28 cellular contexts compared by ENCODE assay signal in genomic region chr9:12722131-12722530, GRCh38. TPM values are rescaled to one million over a fixed set of nuclear protein-coding genes. Genes with fewer than 3 reads are reported as not detected.
DNase-seq lines count a peak whose midpoint lies in the region; ATAC-seq, FAIRE-seq and TF ChIP-seq lines count a peak whose summit lies in the region.
"Had no signal": no experiment of that assay in that cellular context is flagged by ENCODE, and none has a peak within 500 bp of the region (broad histone marks: within the 10 kb centered on the region; RNA-seq: fewer than 3 reads in every experiment).

No MANE protein-coding gene starts in this region.

- no peak overlapping the region for H3K9ac ChIP-seq in GM23248

- DNase-seq in AG09309 (ENCODE audit: low read depth), result peak; percentile 27
- peak; percentile 87 for DNase-seq in GM23248
- DNase-seq in fibroblast of villous mesenchyme (ENCODE audit: low read depth), result peak; percentile 32
- no peak for DNase-seq in progenitor cell of endocrine pancreas (ENCODE audit: low spot score, unreplicated experiment)
- DNase-seq in type B pancreatic cell (ENCODE audit: extremely low spot score, unreplicated experiment), result no peak
- no peak for DNase-seq in COR-L47 (lab: John Stamatoyannopoulos, UW)
- DNase-seq: activated CD4-positive, alpha-beta T cell treated with anti-CD3 and anti-CD28 coated beads, Interleukin-2, amount 10 ng/mL, durations not matched to agents 24 days and 14 days; activated naive CD4-positive, alpha-beta T cell treated with anti-CD3 and anti-CD28 coated beads, Interleukin-2, amount 10 ng/mL, durations not matched to agents 7 days and 5 days; GDM1; heart right ventricle; HFFc6; left colon; midbrain; naive thymus-derived CD8-positive, alpha-beta T cell; NCI-H1105; NCI-H2081; NCI-H524 treated with DMSO at 0.1 percent for 48 hours; occipital lobe; stimulated activated CD4-positive, alpha-beta T cell treated with anti-CD3 and anti-CD28 coated beads, Interleukin-4, amount 100 ng/mL, for 24 hours; stimulated activated naive CD4-positive, alpha-beta T cell; T-helper 2 cell had no signal

- peaks cover 5% of the 10 kb centered on the region for H3K4me1 Mint-ChIP-seq in progenitor cell of endocrine pancreas (ENCODE audit: low read depth)
- H3K4me1 Mint-ChIP-seq in type B pancreatic cell (ENCODE audit: unreplicated experiment), result peaks cover 6% of the 10 kb centered on the region
- H3K4me1 Mint-ChIP-seq: activated CD4-positive, alpha-beta T cell treated with anti-CD3 and anti-CD28 coated beads, Interleukin-2, amount 10 ng/mL, durations not matched to agents 24 days and 14 days; activated naive CD4-positive, alpha-beta T cell treated with anti-CD3 and anti-CD28 coated beads, Interleukin-2, amount 10 ng/mL, durations not matched to agents 7 days and 5 days; CD14-positive monocyte; naive thymus-derived CD8-positive, alpha-beta T cell had no signal

- H3K4me3 Mint-ChIP-seq in progenitor cell of endocrine pancreas (ENCODE audit: low read depth), result no peak overlapping the region
- H3K4me3 Mint-ChIP-seq in type B pancreatic cell, result no peak overlapping the region
- H3K4me3 Mint-ChIP-seq: activated CD4-positive, alpha-beta T cell treated with anti-CD3 and anti-CD28 coated beads, Interleukin-2, amount 10 ng/mL, durations not matched to agents 24 days and 14 days; activated naive CD4-positive, alpha-beta T cell treated with anti-CD3 and anti-CD28 coated beads, Interleukin-2, amount 10 ng/mL, durations not matched to agents 7 days and 5 days; CD14-positive monocyte; HFFc6; naive thymus-derived CD8-positive, alpha-beta T cell had no signal

- WGBS in GM23248 (ENCODE audit: low coverage in 1 of 2, low lambda C conversion rate in 2 of 2, missing lambda C conversion rate in 2 of 2), 2 experiments, result 34 to 50% methylated on average over 2 of the region's 2 CpGs

- H3K79me2 ChIP-seq in GM23248 (ENCODE audit: insufficient read depth), result no peaks in the 10 kb centered on the region

- no peak overlapping the region for H3K27ac Mint-ChIP-seq in progenitor cell of endocrine pancreas
- no peak overlapping the region for H3K27ac Mint-ChIP-seq in type B pancreatic cell
- H3K27ac Mint-ChIP-seq: activated CD4-positive, alpha-beta T cell treated with anti-CD3 and anti-CD28 coated beads, Interleukin-2, amount 10 ng/mL, durations not matched to agents 24 days and 14 days; activated naive CD4-positive, alpha-beta T cell treated with anti-CD3 and anti-CD28 coated beads, Interleukin-2, amount 10 ng/mL, durations not matched to agents 7 days and 5 days; CD14-positive monocyte; HFFc6; naive thymus-derived CD8-positive, alpha-beta T cell had no signal

- in situ Hi-C loops in GM23248 (cut with MboI), result loop anchor here (5.0 to 10.0 kb wide), 2 partner anchors 163 to 365 kb away; no protein-coding TSS in a partner anchor

- H3K9me3 Mint-ChIP-seq in progenitor cell of endocrine pancreas (ENCODE audit: low read depth) (no peaks in the 10 kb centered on the region), type B pancreatic cell (no peaks in the 10 kb centered on the region)
- H3K9me3 Mint-ChIP-seq: activated CD4-positive, alpha-beta T cell treated with anti-CD3 and anti-CD28 coated beads, Interleukin-2, amount 10 ng/mL, durations not matched to agents 24 days and 14 days; HFFc6 had no signal

- ATAC-seq in GM21367 (IDR thresholded peaks at IDR 0.05; ENCODE audit: unreplicated experiment), result no peak
- ATAC-seq: heart right ventricle; left colon; naive thymus-derived CD8-positive, alpha-beta T cell; SK-N-SH treated with all-trans-retinoic acid at 6 μM for 48 hours had no signal

- H3K4me3 ChIP-seq in AG09309 (ENCODE audit: control insufficient read depth, low read depth, low read length) (no peak overlapping the region), GM23248 (no peak overlapping the region), fibroblast of villous mesenchyme (ENCODE audit: low read depth, low read length) (no peak overlapping the region)
- H3K4me3 ChIP-seq: cardiac muscle cell, heart right ventricle had no signal

- no peaks in the 10 kb centered on the region for H3K9me3 ChIP-seq in GM23248 (ENCODE audit: low read depth)
- H3K9me3 ChIP-seq: heart right ventricle had no signal

- TF ChIP-seq CTCF in AG09309 (IDR thresholded peaks at IDR 0.05; ENCODE audit: control insufficient read depth, insufficient read depth, low read depth, low read length, missing control alignments) (no peak), fibroblast of villous mesenchyme (IDR thresholded peaks at IDR 0.05; ENCODE audit: insufficient read depth, low read depth, low read length) (no peak), progenitor cell of endocrine pancreas (IDR thresholded peaks at IDR 0.05; ENCODE audit: unreplicated experiment) (no peak), type B pancreatic cell (conservative IDR thresholded peaks at IDR 0.05) (no peak)

- H3K36me3 Mint-ChIP-seq in progenitor cell of endocrine pancreas (ENCODE audit: insufficient read depth) (no peaks in the 10 kb centered on the region), type B pancreatic cell (no peaks in the 10 kb centered on the region)
- H3K36me3 Mint-ChIP-seq: activated naive CD4-positive, alpha-beta T cell treated with anti-CD3 and anti-CD28 coated beads, Interleukin-2, amount 10 ng/mL, durations not matched to agents 7 days and 5 days; CD14-positive monocyte; naive thymus-derived CD8-positive, alpha-beta T cell had no signal

- H3K27ac ChIP-seq in GM23248, result no peak overlapping the region
- H3K27ac ChIP-seq: cardiac muscle cell, heart right ventricle, RWPE1, VCaP had no signal

- no peak overlapping the region; the same call in 1 of the 2 replicates for H2AFZ ChIP-seq in GM23248

- H3K4me1 ChIP-seq in GM23248 (ENCODE audit: insufficient read depth), result 0 out of 2 replicates have a peak, but pooled peaks cover 5% of the 10 kb centered on the region
- H3K4me1 ChIP-seq: heart right ventricle had no signal

- no peaks in the 10 kb centered on the region for H3K27me3 ChIP-seq in GM23248 (replicated peaks; ENCODE audit: insufficient read depth)
- H3K27me3 ChIP-seq: cardiac muscle cell, heart right ventricle had no signal

- H3K27me3 Mint-ChIP-seq in progenitor cell of endocrine pancreas (no peaks in the 10 kb centered on the region), type B pancreatic cell (no peaks in the 10 kb centered on the region)
- H3K27me3 Mint-ChIP-seq: activated CD4-positive, alpha-beta T cell treated with anti-CD3 and anti-CD28 coated beads, Interleukin-2, amount 10 ng/mL, durations not matched to agents 24 days and 14 days; activated naive CD4-positive, alpha-beta T cell treated with anti-CD3 and anti-CD28 coated beads, Interleukin-2, amount 10 ng/mL, durations not matched to agents 7 days and 5 days; naive thymus-derived CD8-positive, alpha-beta T cell had no signal

- FAIRE-seq in TTC549 (lab: Jason Lieb, UNC), result peak; percentile 17

- no peak overlapping the region for H3K4me2 ChIP-seq in GM23248 (ENCODE audit: unreplicated experiment)

- no peaks in the 10 kb centered on the region for H3K9me2 ChIP-seq in GM23248 (ENCODE audit: insufficient read depth)

- peaks cover 3% of the 10 kb centered on the region; the same call in 1 of the 2 replicates for H3F3A ChIP-seq in GM23248 (ENCODE audit: insufficient read depth)

- H3K36me3 ChIP-seq in GM23248 (ENCODE audit: low read depth), result no peaks in the 10 kb centered on the region
- H3K36me3 ChIP-seq: cardiac muscle cell, heart right ventricle had no signal

- H4K20me1 ChIP-seq in GM23248 (ENCODE audit: insufficient read depth), result no peaks in the 10 kb centered on the region

RNA-seq across cellular contexts. Expression of gene TYRP1, which starts 28.9 kb away (rescaled TPM):
- not detected in 2 replicates for total RNA-seq in GM23248 (2014; rRNA removed; shearing (Covaris generic))
- not detected in 2 replicates for polyA plus RNA-seq in GM23248 (2016; fragmentation: Nextera tagmentation; extraction: Ambion mirVana)
- total RNA-seq in fibroblast of villous mesenchyme (0.43 and 2.9 TPM in 2 replicates), progenitor cell of endocrine pancreas (not detected in 2 replicates), type B pancreatic cell (ENCODE audit: low replicate concordance) (86.2 TPM in 1 of 2 replicates, not detected in the other)
- total RNA-seq: activated CD4-positive, alpha-beta T cell treated with anti-CD3 and anti-CD28 coated beads, Interleukin-2, amount 10 ng/mL, durations not matched to agents 24 days and 14 days; HFFc6; naive thymus-derived CD8-positive, alpha-beta T cell had no signal
- polyA plus RNA-seq: CD14-positive monocyte; naive thymus-derived CD8-positive, alpha-beta T cell had no signal

RNA-seq across cellular contexts. Expression of gene LURAP1L, which starts 52.7 kb away (rescaled TPM):
- 16.2 and 30.4 TPM in 2 replicates for total RNA-seq in GM23248 (2014; rRNA removed; shearing (Covaris generic))
- polyA plus RNA-seq in GM23248 (2016; fragmentation: Nextera tagmentation; extraction: Ambion mirVana), result 25.5 and 26.8 TPM in 2 replicates
- 38.0 and 49.0 TPM in 2 replicates for total RNA-seq in fibroblast of villous mesenchyme
- total RNA-seq in progenitor cell of endocrine pancreas, result 11.0 and 11.4 TPM in 2 replicates
- total RNA-seq in type B pancreatic cell (ENCODE audit: low replicate concordance), result 8.7 and 15.9 TPM in 2 replicates
- total RNA-seq: activated CD4-positive, alpha-beta T cell treated with anti-CD3 and anti-CD28 coated beads, Interleukin-2, amount 10 ng/mL, durations not matched to agents 24 days and 14 days; naive thymus-derived CD8-positive, alpha-beta T cell had no signal
- polyA plus RNA-seq: CD14-positive monocyte; naive thymus-derived CD8-positive, alpha-beta T cell had no signal

Comparison
In these comparisons a context has a peak if more than half of its experiments do, and no peak if none do; other contexts are left out.
1. DNase-seq: peak in AG09309 (single experiment), GM23248 (single experiment) and fibroblast of villous mesenchyme (single experiment); none in progenitor cell of endocrine pancreas (single experiment), type B pancreatic cell (single experiment) and COR-L47 (single experiment).